12 cellular contexts compared by ENCODE assay signal in genomic region chr13:111490611-111491010, GRCh38.
"Had no signal": no experiment of that assay in that cellular context is flagged by ENCODE, and none has a peak within 500 bp of the region (broad histone marks: within the 10 kb centered on the region; RNA-seq: fewer than 3 reads in every experiment).

No MANE protein-coding gene starts in this region.

- H3K27ac Mint-ChIP-seq: naive thymus-derived CD4-positive, alpha-beta T cell; neural progenitor cell; progenitor cell of endocrine pancreas had no signal

- H3K4me3 Mint-ChIP-seq: naive thymus-derived CD4-positive, alpha-beta T cell; neural progenitor cell had no signal

- DNase-seq: effector CD8-positive, alpha-beta T cell; foreskin melanocyte; kidney glomerular epithelial cell; mesendoderm; naive thymus-derived CD4-positive, alpha-beta T cell; nucleus accumbens; ovary; right cardiac atrium; stimulated activated CD4-positive, alpha-beta T cell treated with anti-CD3 and anti-CD28 coated beads, Interleukin-2, amount 100 ng/mL, for 48 hours; stimulated activated naive CD8-positive, alpha-beta T cell treated with anti-CD3 and anti-CD28 coated beads, Interleukin-15, Interleukin-2, amounts not matched to agents 100 U/mL and 50 U/mL, for 24 hours had no signal

- H3K4me1 Mint-ChIP-seq: naive thymus-derived CD4-positive, alpha-beta T cell; neural progenitor cell had no signal

- H3K36me3 Mint-ChIP-seq: naive thymus-derived CD4-positive, alpha-beta T cell; neural progenitor cell had no signal

- ATAC-seq: naive thymus-derived CD4-positive, alpha-beta T cell; right cardiac atrium; stimulated activated naive CD8-positive, alpha-beta T cell treated with anti-CD3 and anti-CD28 coated beads, Interleukin-15, Interleukin-2, amounts not matched to agents 100 U/mL and 50 U/mL, for 24 hours had no signal
